Comparison of ENCODE assay signal across 1 cellular context in genomic region chr9:120875954-120876841, GRCh38.
TF ChIP-seq lines count a peak whose summit lies in the region.

No MANE protein-coding gene starts in this region.

TF ChIP-seq in A549, 52 proteins besides CTCF, POLR2A, EP300 and RAD21 (continued from another document):
- TF ChIP-seq MAX (IDR thresholded peaks at IDR 0.05) (peak; percentile 70), FOSL2 (IDR thresholded peaks at IDR 0.05) (peak; percentile 51; the same call in 1 of the 2 replicates), FOSL2 (CRISPR knock-in tag; IDR thresholded peaks at IDR 0.05) (peak; percentile 91), ZC3H11A (IDR thresholded peaks at IDR 0.05) (no peak), E2F6 (IDR thresholded peaks at IDR 0.05; ENCODE audit: borderline replicate concordance, low read depth) (0 out of 2 replicates have a peak, but pooled peaks have one; percentile 3)
